ENCODE assay signal across 8 cellular contexts in genomic region chr18:54127759-54128378, GRCh38.
DNase-seq lines count a peak whose midpoint lies in the region; ATAC-seq and TF ChIP-seq lines count a peak whose summit lies in the region.

No MANE protein-coding gene starts in this region.

- in situ Hi-C loops in KBM-7 (cut with MboI; ENCODE audit: low pct_unique_long_range_greater_than_20kb, low sequenced_read_pairs) = no loop called here

- POLR2A ChIA-PET in RWPE1 (lab: Yijun Ruan, JAX; ENCODE audit: low non-redundant PET) = no interaction called here

- H3K9me3 Mint-ChIP-seq in activated naive CD4-positive, alpha-beta T cell treated with anti-CD3 and anti-CD28 coated beads, Interleukin-2, amount 50 U/mL, for 72 hours = no peaks in the 10 kb centered on the region

- H3K27ac Mint-ChIP-seq in activated naive CD4-positive, alpha-beta T cell treated with anti-CD3 and anti-CD28 coated beads, Interleukin-2, amount 50 U/mL, for 72 hours = no peak overlapping the region

- ATAC-seq in activated naive CD4-positive, alpha-beta T cell treated with anti-CD3 and anti-CD28 coated beads, Interleukin-2, amount 50 U/mL, for 72 hours = peak; percentile 45 to 53
- ATAC-seq in GM21825 (IDR thresholded peaks at IDR 0.05; ENCODE audit: unreplicated experiment) = peak; percentile 65

- no peaks in the 10 kb centered on the region for H3K36me3 Mint-ChIP-seq in activated naive CD4-positive, alpha-beta T cell treated with anti-CD3 and anti-CD28 coated beads, Interleukin-2, amount 50 U/mL, for 72 hours

- no peak overlapping the region for H3K27ac ChIP-seq in RWPE1

- CTCF ChIA-PET in RWPE1 (lab: Yijun Ruan, JAX) = interaction anchor here (0.5 to 0.9 kb wide), 7 partner anchors 9 to 1768 kb away, joined by 3 to 6 read pairs (median 4); no protein-coding TSS in a partner anchor

- TF ChIP-seq CTCF in RWPE1 (conservative IDR thresholded peaks at IDR 0.05; ENCODE audit: low read depth) = peak; percentile 19; the same call in 1 of the 2 replicates

- no peak for DNase-seq in activated naive CD4-positive, alpha-beta T cell treated with anti-CD3 and anti-CD28 coated beads, Interleukin-2, amount 50 U/mL, for 72 hours (ENCODE audit: low spot score in 2 of 2)
- no peak for DNase-seq in activated naive CD4-positive, alpha-beta T cell (lab: John Stamatoyannopoulos, UW)
- peak; percentile 59 for DNase-seq in KBM-7
- DNase-seq in RWPE1 (ENCODE audit: low spot score) = no peak
- peak; percentile 83 for DNase-seq in fibroblast of peridontal ligament (ENCODE audit: extremely low read depth)
- DNase-seq in pons (ENCODE audit: low spot score) = peak; percentile 74
- DNase-seq in effector CD8-positive, alpha-beta T cell (lab: John Stamatoyannopoulos, UW) = no peak

Comparison
In these comparisons a context has a peak if more than half of its experiments do, and no peak if none do; other contexts are left out.
1. DNase-seq: peak in KBM-7 (single experiment), fibroblast of peridontal ligament (single experiment) and pons (single experiment); none in activated naive CD4-positive, alpha-beta T cell treated with anti-CD3 and anti-CD28 coated beads, Interleukin-2, amount 50 U/mL, for 72 hours (0 of 2), activated naive CD4-positive, alpha-beta T cell (0 of 4), RWPE1 (single experiment) and effector CD8-positive, alpha-beta T cell (single experiment).